ENCODE assay signal across 1 cellular context in genomic region chr14:61102549-61103466, GRCh38.
TF ChIP-seq lines count a peak whose summit lies in the region.

No MANE protein-coding gene starts in this region.

TF ChIP-seq in GM12878, 131 proteins besides CTCF, POLR2A, EP300 and RAD21 (continued from another document):
- TF ChIP-seq RELB (IDR thresholded peaks at IDR 0.05; ENCODE audit: low read depth) (0 out of 2 replicates have a peak, but pooled peaks have one; percentile 3), ZSCAN29 (IDR thresholded peaks at IDR 0.05) (no peak)
TF ChIP-seq in GM12878: peak in this region for 1.
